Comparison of ENCODE assay signal across 18 cellular contexts in genomic region chr21:20377250-20377649, GRCh38.
"Had no signal": no experiment of that assay in that cellular context is flagged by ENCODE, and none has a peak within 500 bp of the region (broad histone marks: within the 10 kb centered on the region; RNA-seq: fewer than 3 reads in every experiment).

No MANE protein-coding gene starts in this region.

- H3K27me3 ChIP-seq: gastroesophageal sphincter, heart right ventricle, ovary, right atrium auricular region, spleen had no signal

- DNase-seq: activated gamma-delta T cell treated with Interleukin-2 at 50 U/mL for 16 hours; activated T-cell treated with anti-CD3 and anti-CD28 coated beads, Interleukin-2, amount 50 U/mL, for 1 hour; anterior cingulate cortex; heart right ventricle; kidney; ovary; psoas muscle; spleen; stimulated activated CD4-positive, alpha-beta T cell treated with anti-CD3 and anti-CD28 coated beads, Interleukin-4, amount 100 ng/mL, for 1 hour; stimulated activated naive CD4-positive, alpha-beta T cell; T-helper 9 cell had no signal

- H3K27ac ChIP-seq: epithelial cell of prostate, gastroesophageal sphincter, heart right ventricle, ovary, psoas muscle, right atrium auricular region, spleen, thoracic aorta had no signal

- H3K36me3 ChIP-seq: gastroesophageal sphincter, heart right ventricle, ovary, right atrium auricular region, spleen, thoracic aorta had no signal

- ATAC-seq: gastroesophageal sphincter; heart right ventricle; left lobe of liver; natural killer cell treated with Interleukin-12 subunit alpha and Interleukin-12 subunit beta and Interleukin-15 and Interleukin-18, amount 100 ng/mL, for 72 hours; psoas muscle; WTC11 had no signal

- H3K4me1 ChIP-seq: gastroesophageal sphincter, heart right ventricle, psoas muscle, right atrium auricular region, spleen had no signal

- H3K4me3 ChIP-seq: gastroesophageal sphincter, heart right ventricle, ovary, psoas muscle, right atrium auricular region, spleen, thoracic aorta had no signal

- H3K9me3 ChIP-seq: gastroesophageal sphincter, ovary, psoas muscle, thoracic aorta had no signal
